10 cellular contexts compared by ENCODE assay signal in the genomic region with DNA sequence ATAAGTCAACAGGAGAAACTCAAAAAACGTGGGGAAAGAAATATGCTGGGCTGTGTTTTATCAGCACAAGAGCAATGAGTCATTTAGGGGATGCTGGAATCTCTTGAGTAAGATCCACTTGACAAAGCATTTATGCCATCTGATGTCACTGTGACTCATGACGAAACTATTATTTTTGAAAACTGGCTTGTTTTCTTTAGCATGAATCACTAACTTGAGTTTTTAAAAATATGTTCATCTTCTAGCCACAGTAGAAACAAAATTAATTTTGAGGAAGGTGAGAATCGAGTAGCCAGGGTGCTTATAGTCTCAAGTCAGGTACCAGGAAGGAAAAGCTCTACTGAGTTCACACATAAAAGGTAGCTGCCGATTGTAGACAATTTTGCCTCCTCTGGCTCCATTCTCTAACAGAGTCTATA.
DNase-seq lines count a peak whose midpoint lies in the region; ATAC-seq and TF ChIP-seq lines count a peak whose summit lies in the region.
"Had no signal": no experiment of that assay in that cellular context is flagged by ENCODE, and none has a peak within 500 bp of the region (broad histone marks: within the 10 kb centered on the region; RNA-seq: fewer than 3 reads in every experiment).

No MANE protein-coding gene starts in this region.

- no peak for TF ChIP-seq POLR2A in esophagus squamous epithelium (IDR thresholded peaks at IDR 0.05)

- intact Hi-C loops in esophagus squamous epithelium (cut with DNase I), result no loop called here

- H3K9me3 ChIP-seq in adipocyte (ENCODE audit: control insufficient read depth, low read length), result peaks cover 13% of the 10 kb centered on the region
- peaks cover 0 to 12% (median 0%) of the 10 kb centered on the region in 3 donors for H3K9me3 ChIP-seq in esophagus squamous epithelium

- H3K9ac ChIP-seq in adipocyte (ENCODE audit: low read length), result peak overlapping the region; percentile 46

- 29 to 34% methylated on average over 4 of the region's 4 CpGs for WGBS in esophagus squamous epithelium, 2 donors

- peak; percentile 92 for DNase-seq in AG09309 (ENCODE audit: low read depth)
- peak; percentile 97 for DNase-seq in adipocyte (ENCODE audit: low read depth)
- DNase-seq in iPS-NIHi7 (ENCODE audit: extremely low spot score), result peak; percentile 11
- DNase-seq in NAMALWA (ENCODE audit: low spot score), result no peak
- no peak for DNase-seq in esophagus squamous epithelium (lab: John Stamatoyannopoulos, UW)
- DNase-seq in HK-2 (ENCODE audit: unreplicated experiment), result no peak
- DNase-seq: NCI-H1092 treated with DMSO at 0.1 percent for 48 hours, WERI-Rb-1 had no signal

- H3K4me1 ChIP-seq in adipocyte (ENCODE audit: control insufficient read depth, insufficient read depth, low read length) (peaks cover 16% of the 10 kb centered on the region), esophagus squamous epithelium (peaks cover 0 to 7% (median 0%) of the 10 kb centered on the region in 3 donors)

- H3K27me3 ChIP-seq in adipocyte (replicated peaks; ENCODE audit: control insufficient read depth, insufficient read depth, low read length) (no peaks in the 10 kb centered on the region), esophagus squamous epithelium (no peaks in the 10 kb centered on the region)

- no peak overlapping the region for H3K4me3 ChIP-seq in AG09309 (ENCODE audit: control insufficient read depth, low read depth, low read length)
- peak overlapping the region; percentile 42 for H3K4me3 ChIP-seq in adipocyte (ENCODE audit: low read length)
- no peak overlapping the region for H3K4me3 ChIP-seq in esophagus squamous epithelium

- peak; percentile 55 for ATAC-seq in HG03565 (IDR thresholded peaks at IDR 0.05; ENCODE audit: unreplicated experiment)
- no peak for ATAC-seq in GM19023 (IDR thresholded peaks at IDR 0.05; ENCODE audit: unreplicated experiment)

- H3K36me3 ChIP-seq in adipocyte (ENCODE audit: control insufficient read depth, insufficient read depth, low read length, severe bottlenecking) (no peaks in the 10 kb centered on the region), esophagus squamous epithelium (no peaks in the 10 kb centered on the region)
- H3K36me3 ChIP-seq: WERI-Rb-1 had no signal

- H3K27ac ChIP-seq in esophagus squamous epithelium, result no peak overlapping the region
- H3K27ac ChIP-seq: WERI-Rb-1 had no signal

- TF ChIP-seq CTCF in AG09309 (IDR thresholded peaks at IDR 0.05; ENCODE audit: control insufficient read depth, insufficient read depth, low read depth, low read length, missing control alignments) (no peak), esophagus squamous epithelium (IDR thresholded peaks at IDR 0.05) (no peak)

Comparison
In these comparisons a context has a peak if more than half of its experiments do, and no peak if none do; other contexts are left out.
1. DNase-seq: peak in AG09309 (single experiment), adipocyte (single experiment) and iPS-NIHi7 (single experiment); none in NAMALWA (single experiment), esophagus squamous epithelium (single experiment) and HK-2 (single experiment).